ENCODE assay signal across 10 cellular contexts in the genomic region with DNA sequence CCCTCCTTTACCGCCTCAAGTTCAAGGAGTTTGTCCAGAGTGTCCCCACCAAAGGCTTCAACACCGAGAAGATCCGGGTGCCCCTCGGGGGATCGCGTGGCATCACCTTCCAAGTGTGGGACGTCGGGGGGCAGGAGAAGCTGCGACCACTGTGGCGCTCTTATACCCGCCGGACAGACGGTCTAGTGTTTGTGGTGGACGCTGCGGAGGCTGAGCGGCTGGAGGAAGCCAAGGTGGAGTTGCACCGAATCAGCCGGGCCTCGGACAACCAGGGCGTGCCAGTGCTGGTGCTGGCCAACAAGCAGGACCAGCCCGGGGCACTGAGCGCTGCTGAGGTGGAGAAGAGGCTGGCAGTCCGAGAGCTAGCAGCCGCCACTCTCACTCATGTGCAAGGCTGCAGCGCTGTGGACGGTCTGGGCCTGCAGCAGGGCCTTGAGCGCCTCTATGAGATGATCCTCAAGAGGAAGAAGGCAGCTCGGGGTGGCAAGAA. TPM values are rescaled to one million over a fixed set of nuclear protein-coding genes. Genes with fewer than 3 reads are reported as not detected.
A peak's percentile ranks its signal among the peaks of the same experiment; 100 is the strongest.
DNase-seq lines count a peak whose midpoint lies in the region; ATAC-seq and TF ChIP-seq lines count a peak whose summit lies in the region.
"Had no signal": no experiment of that assay in that cellular context is flagged by ENCODE, and none has a peak within 500 bp of the region (broad histone marks: within the 10 kb centered on the region; RNA-seq: fewer than 3 reads in every experiment).

No MANE protein-coding gene starts in this region.

- H3K36me3 Mint-ChIP-seq in activated CD4-positive, alpha-beta T cell treated with anti-CD3 and anti-CD28 coated beads, Interleukin-2, amount 10 ng/mL, durations not matched to agents 24 days and 14 days (ENCODE audit: low read depth): no peaks in the 10 kb centered on the region

- H3K27ac Mint-ChIP-seq in activated CD4-positive, alpha-beta T cell treated with anti-CD3 and anti-CD28 coated beads, Interleukin-2, amount 10 ng/mL, durations not matched to agents 24 days and 14 days: no peak overlapping the region

- peaks cover 35% of the 10 kb centered on the region for H3K4me1 Mint-ChIP-seq in activated CD4-positive, alpha-beta T cell treated with anti-CD3 and anti-CD28 coated beads, Interleukin-2, amount 10 ng/mL, durations not matched to agents 24 days and 14 days

- DNase-seq in activated CD4-positive, alpha-beta T cell treated with anti-CD3 and anti-CD28 coated beads, Interleukin-2, amount 10 ng/mL, durations not matched to agents 24 days and 14 days: peak; percentile 55
- no peak for DNase-seq in activated CD4-positive, alpha-beta T cell treated with anti-CD3 and anti-CD28 coated beads for 48 hours
- peak in 1 of 2 donors; percentile 70 for DNase-seq in breast epithelium (ENCODE audit: low spot score in 2 of 2)
- no peak for DNase-seq in lower leg skin (ENCODE audit: low spot score in 2 of 2)
- no peak for DNase-seq in thoracic aorta (ENCODE audit: low spot score)
- no peak for DNase-seq in inferior parietal cortex (ENCODE audit: extremely low spot score)
- DNase-seq in stimulated activated CD4-positive, alpha-beta T cell treated with anti-CD3 and anti-CD28 coated beads, Interleukin-4, amount 100 ng/mL, for 24 hours: no peak
- DNase-seq: OCI-M1 had no signal

- H3K36me3 ChIP-seq in breast epithelium (no peaks in the 10 kb centered on the region), thoracic aorta (no peaks in the 10 kb centered on the region)

- H3K27me3 ChIP-seq in breast epithelium (no peaks in the 10 kb centered on the region), thoracic aorta (replicated peaks; ENCODE audit: insufficient read depth) (no peaks in the 10 kb centered on the region)

- TF ChIP-seq CTCF in breast epithelium (IDR thresholded peaks at IDR 0.05) (no peak), lower leg skin (IDR thresholded peaks at IDR 0.05) (no peak), thoracic aorta (IDR thresholded peaks at IDR 0.05) (no peak)

- H3K27me3 Mint-ChIP-seq in activated CD4-positive, alpha-beta T cell treated with anti-CD3 and anti-CD28 coated beads, Interleukin-2, amount 10 ng/mL, durations not matched to agents 24 days and 14 days: peaks cover 1% of the 10 kb centered on the region

- no peaks in the 10 kb centered on the region for H3K4me1 ChIP-seq in breast epithelium
- H3K4me1 ChIP-seq in thoracic aorta (ENCODE audit: control insufficient read depth in 1 of 2, low read depth in 2 of 2): peaks cover 22 to 33% of the 10 kb centered on the region in 2 donors

- no peak for ATAC-seq in thoracic aorta (ENCODE audit: insufficient number of reproducible peaks, low FRiP score, low read depth)
- no peak for ATAC-seq in HG02623 (IDR thresholded peaks at IDR 0.05; ENCODE audit: unreplicated experiment)

- H3K4me3 ChIP-seq in breast epithelium (peak overlapping the region; percentile 73 to 97 (median 91)), lower leg skin (ENCODE audit: low read depth, poor library complexity, severe bottlenecking) (peak overlapping the region; percentile 68), thoracic aorta (peak overlapping the region; percentile 95)

- WGBS in lower leg skin, 2 donors: 66 to 68% methylated on average over 16 to 27 of the region's 28 CpGs

- H3K9me3 ChIP-seq in breast epithelium: no peaks in the 10 kb centered on the region
- H3K9me3 ChIP-seq in thoracic aorta: no peaks in the 10 kb centered on the region
- H3K9me3 ChIP-seq: HAP-1 had no signal

- H3K9me3 Mint-ChIP-seq in activated CD4-positive, alpha-beta T cell treated with anti-CD3 and anti-CD28 coated beads, Interleukin-2, amount 10 ng/mL, durations not matched to agents 24 days and 14 days: no peaks in the 10 kb centered on the region

- peak overlapping the region; percentile 92 for H3K4me3 Mint-ChIP-seq in activated CD4-positive, alpha-beta T cell treated with anti-CD3 and anti-CD28 coated beads, Interleukin-2, amount 10 ng/mL, durations not matched to agents 24 days and 14 days

- TF ChIP-seq POLR2A in breast epithelium (IDR thresholded peaks at IDR 0.05): no peak
- no peak for TF ChIP-seq POLR2A in lower leg skin (IDR thresholded peaks at IDR 0.05)

- H3K27ac ChIP-seq in breast epithelium (peak overlapping the region; percentile 52 to 83), thoracic aorta (peak overlapping the region; percentile 79 to 83)

- intact Hi-C loops in activated CD4-positive, alpha-beta T cell treated with anti-CD3 and anti-CD28 coated beads, Interleukin-2, amount 10 ng/mL, durations not matched to agents 24 days and 14 days (cut with micrococcal nuclease): no loop called here
- intact Hi-C loops in breast epithelium (cut with DNase I; ENCODE audit: low total_unique reads) (loop anchor here (10.0 kb wide), 1 partner anchor 895 kb away; no protein-coding TSS in a partner anchor), lower leg skin (cut with DNase I; ENCODE audit: low total_unique reads) (no loop called here)

RNA-seq across cellular contexts. Expression of a gene that starts 1.1 kb away (rescaled TPM):
- total RNA-seq in activated CD4-positive, alpha-beta T cell treated with anti-CD3 and anti-CD28 coated beads, Interleukin-2, amount 10 ng/mL, durations not matched to agents 24 days and 14 days: 3.3 and 3.5 TPM in 2 replicates
- total RNA-seq in breast epithelium (10 to 100 TPM in 1 of 3 donors, 1 to 10 TPM in 2; 6.1 to 15.4 (median 7.2) TPM), lower leg skin (10 to 100 TPM; 30.3 to 50.6 (median 43.7) TPM), thoracic aorta (10 to 100 TPM in 1 of 2 donors, 1 to 10 TPM in 1; 3.5 to 21.0 TPM)
